Comparison of ENCODE assay signal across 8 cellular contexts in the genomic region with DNA sequence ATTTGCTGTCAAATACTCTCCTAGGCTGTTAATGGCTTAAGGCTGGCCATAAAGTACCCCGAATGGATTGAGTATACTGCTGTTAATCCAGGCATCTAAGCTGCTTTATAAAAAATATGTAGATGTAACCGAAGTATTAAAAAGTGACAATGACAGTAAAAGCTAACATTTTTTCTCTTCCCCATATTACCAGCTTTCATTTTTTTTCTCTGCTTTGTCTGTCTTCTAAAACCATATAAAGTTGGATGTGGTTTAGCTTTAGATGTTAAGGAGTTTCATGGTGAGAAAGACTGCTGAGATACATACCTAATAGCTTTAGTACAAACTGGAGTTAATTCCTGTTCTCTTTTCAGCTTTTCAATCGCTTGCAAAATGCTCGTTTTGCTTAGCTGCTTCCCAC. TPM values are rescaled to one million over a fixed set of nuclear protein-coding genes. Genes with fewer than 3 reads are reported as not detected.
DNase-seq lines count a peak whose midpoint lies in the region; ATAC-seq, FAIRE-seq and TF ChIP-seq lines count a peak whose summit lies in the region.

No MANE protein-coding gene starts in this region.

- H3K9ac ChIP-seq in K562 (ENCODE audit: insufficient read depth in 1 of 2, low read depth in 2 of 2, low read length in 2 of 2) (peak overlapping the region; percentile 87 to 97), mesenchymal stem cell (ENCODE audit: low read length) (peak overlapping the region; percentile 91)

- no peak overlapping the region for H4K8ac ChIP-seq in mesenchymal stem cell (ENCODE audit: low read length)

- peak overlapping the region in 9 of 10 donors; percentile 85 to 96 (median 90) for H3K27ac ChIP-seq in heart right ventricle
- peak overlapping the region; percentile 82 for H3K27ac ChIP-seq in K562 (ENCODE audit: extremely low read depth, low read depth, low read length)
- peak overlapping the region; percentile 58 for H3K27ac ChIP-seq in mesenchymal stem cell (ENCODE audit: low read length, poor library complexity, severe bottlenecking)
- peak overlapping the region; percentile 12 to 72 for H3K27ac ChIP-seq in aorta (ENCODE audit: low read depth in 1 of 2, low read length in 2 of 2)

- DNase-seq in heart right ventricle (no peak), left ventricle myocardium superior (no peak), K562 (ENCODE audit: extremely low read depth in 1 of 4, low spot score in 3 of 4) (no peak), mesenchymal stem cell (no peak), aorta (no peak), RCC 7860 (ENCODE audit: low spot score) (no peak), germinal center (ENCODE audit: low spot score) (no peak)

- no peaks in the 10 kb centered on the region for H4K20me1 ChIP-seq in K562 (replicated peaks; ENCODE audit: control insufficient read depth, insufficient read depth, low read length)

- in situ Hi-C loops in K562 (cut with MboI), result no loop called here

- H3K4me3 ChIP-seq in heart right ventricle (peak overlapping the region; percentile 70 to 99 (median 90)), K562 (peak overlapping the region; percentile 83), mesenchymal stem cell (ENCODE audit: insufficient read depth in 1 of 2, low read depth in 1 of 2, low read length in 2 of 2) (peak overlapping the region; percentile 94 to 97), aorta (ENCODE audit: low read length in 2 of 2) (peak overlapping the region; percentile 56 to 81)

- no peak overlapping the region for H2BK120ac ChIP-seq in mesenchymal stem cell (ENCODE audit: low read depth, low read length)

- no peak overlapping the region for H2BK5ac ChIP-seq in mesenchymal stem cell (ENCODE audit: low read depth, low read length, poor library complexity, severe bottlenecking)

- H2AFZ ChIP-seq in K562 (ENCODE audit: low read depth, low read length) (peak overlapping the region; percentile 47; the same call in 1 of the 2 replicates), mesenchymal stem cell (ENCODE audit: low read depth, low read length) (no peak overlapping the region)

- no peak overlapping the region for H3K14ac ChIP-seq in mesenchymal stem cell (ENCODE audit: low read length in 2 of 2)

- no peak overlapping the region for H2BK12ac ChIP-seq in mesenchymal stem cell (ENCODE audit: low read length in 2 of 2)

- WGBS in heart right ventricle, 2 donors, result 18 to 20% methylated on average over 4 of the region's 4 CpGs
- WGBS in K562 (ENCODE audit: insufficient coverage, low coverage, missing lambda C conversion rate), result 0% methylated on average over 4 of the region's 4 CpGs
- WGBS in mesenchymal stem cell, result 38% methylated on average over 3 of the region's 4 CpGs
- WGBS in aorta, 2 donors, result 0 to 2% methylated on average over 4 of the region's 4 CpGs

- no peak overlapping the region for H2AK5ac ChIP-seq in mesenchymal stem cell (ENCODE audit: low read length, severe bottlenecking)

- TF ChIP-seq CTCF in heart right ventricle (IDR thresholded peaks at IDR 0.05), result no peak
- no peak for TF ChIP-seq CTCF in K562 (IDR thresholded peaks at IDR 0.05 in 2 of 3, conservative IDR thresholded peaks at IDR 0.05 in 1 of 3; ENCODE audit: insufficient read depth in 2 of 3, low read depth in 1 of 3, low read length in 3 of 3)

- POLR2A ChIA-PET in K562 (lab: Yijun Ruan, JAX), result interaction anchor here (0.6 to 0.9 kb wide), 2 partner anchors 55 to 152 kb away, joined by 3 to 5 read pairs; no protein-coding TSS in a partner anchor

- H3K9me1 ChIP-seq in K562 (ENCODE audit: control insufficient read depth, insufficient read depth, low read length), result no peaks in the 10 kb centered on the region

- ATAC-seq in heart right ventricle, result no peak
- ATAC-seq in left ventricle myocardium superior, result no peak
- ATAC-seq in K562, result no peak
- no peak for ATAC-seq in aorta (ENCODE audit: low FRiP score)
- ATAC-seq in HG03378 (IDR thresholded peaks at IDR 0.05; ENCODE audit: unreplicated experiment), result no peak

- H2BK15ac ChIP-seq in mesenchymal stem cell (ENCODE audit: low read depth, poor library complexity, severe bottlenecking), result peak overlapping the region; percentile 9

- no peaks in the 10 kb centered on the region for H3K36me3 ChIP-seq in heart right ventricle
- no peaks in the 10 kb centered on the region; the same call in 2 of the 3 replicates for H3K36me3 ChIP-seq in K562 (ENCODE audit: control insufficient read depth, insufficient read depth, low read length)
- no peaks in the 10 kb centered on the region for H3K36me3 ChIP-seq in mesenchymal stem cell (ENCODE audit: control insufficient read depth in 1 of 2, insufficient read depth in 2 of 2, low read depth in 1 of 2, low read length in 2 of 2)
- no peaks in the 10 kb centered on the region for H3K36me3 ChIP-seq in aorta (ENCODE audit: control insufficient read depth in 1 of 2, insufficient read depth in 2 of 2, low read length in 1 of 2)

- peak overlapping the region in 1 of 2 experiments; percentile 65 for H3K4ac ChIP-seq in mesenchymal stem cell (ENCODE audit: low read depth in 1 of 2, low read length in 2 of 2)

- TF ChIP-seq EP300 in K562 (IDR thresholded peaks at IDR 0.05; ENCODE audit: low read length), result no peak

- FAIRE-seq in K562 (lab: Jason Lieb, UNC), result peak; percentile 19
- FAIRE-seq in RCC 7860 (lab: Jason Lieb, UNC), result no peak

- intact Hi-C loops in heart right ventricle (cut with DNase I) (loop anchor here in 1 of 10 donors (10.0 kb wide), 1 partner anchor 812 kb away; no protein-coding TSS in a partner anchor), left ventricle myocardium superior (cut with micrococcal nuclease) (no loop called here), K562 (cut with micrococcal nuclease) (loop anchor here (5.0 to 10.0 kb wide), 2 partner anchors 100 to 228 kb away; partner anchors contain the start of gene DGKH), aorta (cut with DNase I) (no loop called here)

- no peak overlapping the region for H3K23ac ChIP-seq in mesenchymal stem cell (ENCODE audit: low read length in 2 of 2)

- peaks cover 58% of the 10 kb centered on the region for H3K79me2 ChIP-seq in K562 (ENCODE audit: control insufficient read depth, insufficient read depth, low read length)

- no peaks in the 10 kb centered on the region for H3K27me3 ChIP-seq in heart right ventricle
- no peaks in the 10 kb centered on the region for H3K27me3 ChIP-seq in K562 (ENCODE audit: control insufficient read depth in 2 of 2, insufficient read depth in 2 of 2, low read length in 2 of 2)
- no peaks in the 10 kb centered on the region for H3K27me3 ChIP-seq in mesenchymal stem cell (ENCODE audit: control insufficient read depth in 1 of 2, insufficient read depth in 1 of 2, low read length in 2 of 2)
- no peaks in the 10 kb centered on the region for H3K27me3 ChIP-seq in aorta (ENCODE audit: control insufficient read depth in 1 of 2, insufficient read depth in 2 of 2, low read length in 1 of 2)

- BruUV-seq in K562 (replicated peaks; lab: Mats Ljungman, UMichigan), result TSS peak; percentile 41

- peaks cover 0 to 45% (median 20%) of the 10 kb centered on the region in 9 donors for H3K4me1 ChIP-seq in heart right ventricle
- peaks cover 8 to 17% of the 10 kb centered on the region in 2 experiments; a peak in 4 of 5 replicates for H3K4me1 ChIP-seq in K562 (replicated peaks in 1 of 2; ENCODE audit: control insufficient read depth in 2 of 2, insufficient read depth in 2 of 2, low read length in 2 of 2)
- peaks cover 3% of the 10 kb centered on the region for H3K4me1 ChIP-seq in mesenchymal stem cell (ENCODE audit: control insufficient read depth, insufficient read depth, low read depth, low read length)
- H3K4me1 ChIP-seq in aorta (ENCODE audit: control insufficient read depth in 1 of 2, insufficient read depth in 2 of 2, low read length in 2 of 2), result peaks cover 3 to 7% of the 10 kb centered on the region in 2 donors

- H3K79me1 ChIP-seq in mesenchymal stem cell (replicated peaks; ENCODE audit: low read length, poor library complexity, severe bottlenecking), result peaks cover 9% of the 10 kb centered on the region

- H3K18ac ChIP-seq in mesenchymal stem cell (ENCODE audit: low read depth in 1 of 2, low read length in 2 of 2), result peak overlapping the region; percentile 93 to 99

- no peak for TF ChIP-seq RAD21 in K562 (CRISPR knock-in tag; conservative IDR thresholded peaks at IDR 0.05 in 1 of 2, IDR thresholded peaks at IDR 0.05 in 1 of 2)

- peak overlapping the region; percentile 91 for H3K4me2 ChIP-seq in K562 (ENCODE audit: insufficient read depth, low read length)
- H3K4me2 ChIP-seq in mesenchymal stem cell (ENCODE audit: low read length, poor library complexity, severe bottlenecking), result peak overlapping the region; percentile 81

- TF ChIP-seq POLR2A in K562 (conservative IDR thresholded peaks at IDR 0.05), result no peak

- CTCF ChIA-PET in K562 (lab: Yijun Ruan, JAX; ENCODE audit: low intra/inter-chr PET ratio), result no interaction called here

- no peak overlapping the region for H4K91ac ChIP-seq in mesenchymal stem cell (ENCODE audit: low read length)

- no peaks in the 10 kb centered on the region for H3K9me3 ChIP-seq in heart right ventricle
- peaks cover 7% of the 10 kb centered on the region for H3K9me3 ChIP-seq in K562 (replicated peaks; ENCODE audit: control insufficient read depth, insufficient read depth, low read depth, low read length)
- no peaks in the 10 kb centered on the region for H3K9me3 ChIP-seq in mesenchymal stem cell (ENCODE audit: control insufficient read depth, low read length)
- no peaks in the 10 kb centered on the region for H3K9me3 ChIP-seq in aorta (ENCODE audit: control insufficient read depth, low read length)

RNA-seq across cellular contexts. Expression of gene AKAP11, which starts 0.8 kb away (rescaled TPM):
- 10 to 100 TPM; 21.1 to 36.2 (median 28.2) TPM for total RNA-seq in heart right ventricle
- polyA plus RNA-seq in heart right ventricle, result 1 to 10 TPM; 3.6 to 4.6 TPM
- total RNA-seq in left ventricle myocardium superior, result 19.3 TPM
- 13.3 and 62.5 TPM in 2 replicates for total RNA-seq in K562 (2011; cell fraction: chromatin; rRNA removed; ENCODE audit: low replicate concordance)
- total RNA-seq in K562 (2011; cell fraction: nucleolus; rRNA removed), result 8.3 and 14.7 TPM in 2 replicates
- 25.0 and 35.9 TPM in 2 replicates for total RNA-seq in K562 (2011; cell fraction: nucleoplasm; rRNA removed)
- total RNA-seq in K562 (2014; rRNA removed), result 6.7 and 7.5 TPM in 2 replicates
- total RNA-seq in K562 (2014; rRNA removed; fragmentation: Illumina TruSeq; extraction: Trizol), result 15.5 and 16.9 TPM in 2 replicates
- total RNA-seq in K562 (2015; rRNA removed; fragmentation: Illumina TruSeq; extraction: Trizol), result 10.7 and 10.9 TPM in 2 replicates
- total RNA-seq in K562 (2021), result 14.5 and 15.4 TPM in 2 replicates
- polyA plus RNA-seq in K562 (2011; rRNA removed), result 26.4 and 31.3 TPM in 2 replicates
- 4.0 and 10.1 TPM in 2 replicates for polyA plus RNA-seq in K562 (2011; cell fraction: cytosol; rRNA removed)
- polyA plus RNA-seq in K562 (2011; cell fraction: nucleus; rRNA removed), result 17.0 and 23.9 TPM in 2 replicates
- polyA plus RNA-seq in K562 (2012), result 9.0 and 11.6 TPM in 2 replicates
- polyA plus RNA-seq in K562 (2014; fragmentation: Illumina TruSeq; extraction: Trizol), result 10.2 and 12.3 TPM in 2 replicates
- polyA plus RNA-seq in K562 (2014; fragmentation: Nextera tagmentation; extraction: Ambion mirVana), result 1 to 10 TPM; 2.2 to 3.5 TPM
- 7.1 and 7.9 TPM in 2 replicates for polyA plus RNA-seq in K562 (2014; rRNA removed)
- 77.9 and 91.3 TPM in 2 replicates for polyA minus RNA-seq in K562 (2011; rRNA and poly(A)+ RNA removed)
- polyA minus RNA-seq in K562 (2011; cell fraction: cytosol; rRNA and poly(A)+ RNA removed), result 17.3 and 24.0 TPM in 2 replicates
- polyA minus RNA-seq in K562 (2011; cell fraction: nucleus; rRNA and poly(A)+ RNA removed), result 24.0 and 45.7 TPM in 2 replicates
- polyA plus RNA-seq in mesenchymal stem cell (2013, experiment 1 of 2), result 13.0 TPM
- 13.2 TPM for polyA plus RNA-seq in mesenchymal stem cell (2013, experiment 2 of 2)
- 10 to 100 TPM; 34.4 to 42.0 TPM for total RNA-seq in aorta
- 1 to 10 TPM; 4.8 to 9.7 TPM for polyA plus RNA-seq in aorta
